12 cellular contexts compared by ENCODE assay signal in genomic region chr7:80770675-80771081, GRCh38.
A peak's percentile ranks its signal among the peaks of the same experiment; 100 is the strongest.
DNase-seq lines count a peak whose midpoint lies in the region; ATAC-seq and TF ChIP-seq lines count a peak whose summit lies in the region.
"Had no signal": no experiment of that assay in that cellular context is flagged by ENCODE, and none has a peak within 500 bp of the region (broad histone marks: within the 10 kb centered on the region; RNA-seq: fewer than 3 reads in every experiment).

No MANE protein-coding gene starts in this region.

- H3K9me3 ChIP-seq in muscle layer of colon (ENCODE audit: low read length): no peaks in the 10 kb centered on the region
- no peaks in the 10 kb centered on the region for H3K9me3 ChIP-seq in right lobe of liver
- H3K9me3 ChIP-seq: suprapubic skin had no signal

- no peak for TF ChIP-seq POLR2A in right lobe of liver (IDR thresholded peaks at IDR 0.05)

- H3K27ac Mint-ChIP-seq in HFFc6: peak overlapping the region; percentile 28; the same call in 1 of the 2 replicates
- no peak overlapping the region for H3K27ac Mint-ChIP-seq in activated CD4-positive, alpha-beta T cell treated with anti-CD3 and anti-CD28 coated beads for 36 hours
- H3K27ac Mint-ChIP-seq: CD4-positive, alpha-beta T cell had no signal

- no peaks in the 10 kb centered on the region for H3K9me3 Mint-ChIP-seq in HFFc6
- no peaks in the 10 kb centered on the region for H3K9me3 Mint-ChIP-seq in activated CD4-positive, alpha-beta T cell treated with anti-CD3 and anti-CD28 coated beads for 36 hours (ENCODE audit: low read depth)
- H3K9me3 Mint-ChIP-seq: CD4-positive, alpha-beta T cell had no signal

- H3K27me3 Mint-ChIP-seq in HFFc6 (ENCODE audit: insufficient read depth): no peaks in the 10 kb centered on the region; the same call in 1 of the 2 replicates
- no peaks in the 10 kb centered on the region for H3K27me3 Mint-ChIP-seq in activated CD4-positive, alpha-beta T cell treated with anti-CD3 and anti-CD28 coated beads for 36 hours
- H3K27me3 Mint-ChIP-seq: CD4-positive, alpha-beta T cell had no signal

- 68% methylated on average over 2 of the region's 2 CpGs for WGBS in right lobe of liver (ENCODE audit: insufficient coverage, low coverage, low lambda C conversion rate, missing lambda C conversion rate)

- H3K36me3 ChIP-seq in muscle layer of colon (ENCODE audit: insufficient read depth, low read length) (no peaks in the 10 kb centered on the region), right lobe of liver (no peaks in the 10 kb centered on the region)
- H3K36me3 ChIP-seq: suprapubic skin had no signal

- peaks cover 66% of the 10 kb centered on the region for H3K4me1 ChIP-seq in muscle layer of colon (ENCODE audit: insufficient read depth, low read length)
- no peaks in the 10 kb centered on the region for H3K4me1 ChIP-seq in right lobe of liver

- DNase-seq in GM13977 (ENCODE audit: low spot score): peak; percentile 36
- no peak for DNase-seq in HFFc6
- peak; percentile 82 for DNase-seq in NCI-H69 (lab: John Stamatoyannopoulos, UW)
- DNase-seq in activated CD4-positive, CD25-positive, alpha-beta regulatory T cell (lab: John Stamatoyannopoulos, UW): no peak
- no peak for DNase-seq in right lobe of liver
- DNase-seq in DMS53 (lab: John Stamatoyannopoulos, UW): no peak
- no peak for DNase-seq in activated CD4-positive, alpha-beta T cell treated with anti-CD3 and anti-CD28 coated beads for 36 hours
- DNase-seq: activated CD8-positive, alpha-beta memory T cell treated with anti-CD3 and anti-CD28 coated beads, Interleukin-2, amount 50 U/mL, for 48 hours; CD4-positive, alpha-beta T cell; T-helper 1 cell had no signal

- H3K4me1 Mint-ChIP-seq in HFFc6 (ENCODE audit: low read depth): peaks cover 73% of the 10 kb centered on the region
- no peaks in the 10 kb centered on the region for H3K4me1 Mint-ChIP-seq in activated CD4-positive, alpha-beta T cell treated with anti-CD3 and anti-CD28 coated beads for 36 hours

- H3K27ac ChIP-seq in muscle layer of colon (ENCODE audit: low read depth, low read length) (peak overlapping the region; percentile 53), right lobe of liver (no peak overlapping the region)
- H3K27ac ChIP-seq: suprapubic skin had no signal

- TF ChIP-seq CTCF in GM13977 (IDR thresholded peaks at IDR 0.05; ENCODE audit: extremely low read depth, insufficient read depth, missing control alignments): no peak
- no peak for TF ChIP-seq CTCF in HFFc6 (IDR thresholded peaks at IDR 0.05)
- TF ChIP-seq CTCF in right lobe of liver (IDR thresholded peaks at IDR 0.05): no peak

- H3K4me3 Mint-ChIP-seq in HFFc6: peak overlapping the region; percentile 22; the same call in 1 of the 2 replicates
- H3K4me3 Mint-ChIP-seq in activated CD4-positive, alpha-beta T cell treated with anti-CD3 and anti-CD28 coated beads for 36 hours: no peak overlapping the region
- H3K4me3 Mint-ChIP-seq: CD4-positive, alpha-beta T cell had no signal

- H3K27me3 ChIP-seq in muscle layer of colon (ENCODE audit: control insufficient read depth in 1 of 2, insufficient read depth in 2 of 2, low read length in 2 of 2): no peaks in the 10 kb centered on the region
- H3K27me3 ChIP-seq in right lobe of liver: no peaks in the 10 kb centered on the region
- H3K27me3 ChIP-seq: suprapubic skin had no signal

- CTCF ChIA-PET in activated CD4-positive, alpha-beta T cell treated with anti-CD3 and anti-CD28 coated beads for 36 hours (lab: Charles Lee): no interaction called here

- H3K36me3 Mint-ChIP-seq in HFFc6 (ENCODE audit: low read depth): peaks cover 45% of the 10 kb centered on the region
- H3K36me3 Mint-ChIP-seq in activated CD4-positive, alpha-beta T cell treated with anti-CD3 and anti-CD28 coated beads for 36 hours (ENCODE audit: low read depth): no peaks in the 10 kb centered on the region

- in situ Hi-C loops in GM13977 (cut with MboI; ENCODE audit: low pct_unique_long_range_greater_than_20kb, low sequenced_read_pairs, unreplicated experiment): no loop called here

- POLR2A ChIA-PET in activated CD4-positive, alpha-beta T cell treated with anti-CD3 and anti-CD28 coated beads for 36 hours (lab: Charles Lee): no interaction called here

- ATAC-seq in right lobe of liver: no peak
- no peak for ATAC-seq in activated CD4-positive, alpha-beta T cell treated with anti-CD3 and anti-CD28 coated beads for 36 hours

- H3K4me3 ChIP-seq in muscle layer of colon (ENCODE audit: low read depth in 1 of 2, low read length in 2 of 2) (peak overlapping the region in 1 of 2 donors; percentile 1), right lobe of liver (no peak overlapping the region)
- H3K4me3 ChIP-seq: suprapubic skin had no signal

- intact Hi-C loops in right lobe of liver (cut with DNase I): no loop called here
- intact Hi-C loops in activated CD4-positive, alpha-beta T cell treated with anti-CD3 and anti-CD28 coated beads for 36 hours (cut with DNase I, micrococcal nuclease): no loop called here

- no peak overlapping the region for H3K9ac ChIP-seq in muscle layer of colon (ENCODE audit: low read length)

Comparison
In these comparisons a context has a peak if more than half of its experiments do, and no peak if none do; other contexts are left out.
1. DNase-seq: peak in GM13977 (single experiment) and NCI-H69 (single experiment); none in HFFc6 (single experiment), activated CD4-positive, CD25-positive, alpha-beta regulatory T cell (0 of 4), right lobe of liver (0 of 3), DMS53 (single experiment) and activated CD4-positive, alpha-beta T cell treated with anti-CD3 and anti-CD28 coated beads for 36 hours (single experiment).